Comparison of ENCODE assay signal across 10 cellular contexts in genomic region chr5:138663009-138663408, GRCh38.
A peak's percentile ranks its signal among the peaks of the same experiment; 100 is the strongest.
DNase-seq lines count a peak whose midpoint lies in the region; ATAC-seq and TF ChIP-seq lines count a peak whose summit lies in the region.
"Had no signal": no experiment of that assay in that cellular context is flagged by ENCODE, and none has a peak within 500 bp of the region (broad histone marks: within the 10 kb centered on the region; RNA-seq: fewer than 3 reads in every experiment).

No MANE protein-coding gene starts in this region.

- peaks cover 13% of the 10 kb centered on the region for H3K4me1 ChIP-seq in CD4-positive, CD25-positive, alpha-beta regulatory T cell (ENCODE audit: control insufficient read depth, insufficient read depth, low read length, poor library complexity, severe bottlenecking)
- H3K4me1 ChIP-seq in PC-9 (replicated peaks; ENCODE audit: insufficient read depth): peaks cover 23% of the 10 kb centered on the region

- peak overlapping the region; percentile 18 for H3K4me3 ChIP-seq in CD4-positive, CD25-positive, alpha-beta regulatory T cell (ENCODE audit: low read depth, low read length)
- no peak overlapping the region for H3K4me3 ChIP-seq in PC-9
- H3K4me3 ChIP-seq: esophagus muscularis mucosa had no signal

- H3K9me3 Mint-ChIP-seq in CD4-positive, CD25-positive, alpha-beta regulatory T cell: peaks cover 0 to 1% (median 0%) of the 10 kb centered on the region in 7 donors
- H3K9me3 Mint-ChIP-seq: activated naive CD4-positive, alpha-beta T cell treated with anti-CD3 and anti-CD28 coated beads, Interleukin-2, amount 50 U/mL, for 24 hours had no signal

- H3K27me3 ChIP-seq in CD4-positive, CD25-positive, alpha-beta regulatory T cell (ENCODE audit: control insufficient read depth, insufficient read depth, low read length): peaks cover 28% of the 10 kb centered on the region
- H3K27me3 ChIP-seq in PC-9 (ENCODE audit: insufficient read depth, low read depth): no peaks in the 10 kb centered on the region
- H3K27me3 ChIP-seq: esophagus muscularis mucosa had no signal

- no peaks in the 10 kb centered on the region for H3K36me3 ChIP-seq in CD4-positive, CD25-positive, alpha-beta regulatory T cell (ENCODE audit: control insufficient read depth, insufficient read depth, low read length)
- no peaks in the 10 kb centered on the region for H3K36me3 ChIP-seq in PC-9 (ENCODE audit: low read depth)
- H3K36me3 ChIP-seq: esophagus muscularis mucosa had no signal

- no peaks in the 10 kb centered on the region for H3K9me2 ChIP-seq in PC-9 (ENCODE audit: insufficient read depth)

- H3K4me2 ChIP-seq in PC-9: no peak overlapping the region

- no peaks in the 10 kb centered on the region for H3K9me3 ChIP-seq in CD4-positive, CD25-positive, alpha-beta regulatory T cell (ENCODE audit: control insufficient read depth in 2 of 2, low read length in 2 of 2)
- no peaks in the 10 kb centered on the region for H3K9me3 ChIP-seq in T-helper 17 cell (ENCODE audit: control insufficient read depth, low read length, poor library complexity, severe bottlenecking)
- no peaks in the 10 kb centered on the region for H3K9me3 ChIP-seq in PC-9 (ENCODE audit: insufficient read depth, low read depth)
- H3K9me3 ChIP-seq: esophagus muscularis mucosa had no signal

- H3K27ac ChIP-seq in CD4-positive, CD25-positive, alpha-beta regulatory T cell (ENCODE audit: insufficient read depth, low read length, poor library complexity, severe bottlenecking): no peak overlapping the region
- no peak overlapping the region for H3K27ac ChIP-seq in PC-9
- H3K27ac ChIP-seq: esophagus muscularis mucosa had no signal

- H3K27me3 Mint-ChIP-seq in CD4-positive, CD25-positive, alpha-beta regulatory T cell: peaks cover 79% of the 10 kb centered on the region
- peaks cover 86% of the 10 kb centered on the region for H3K27me3 Mint-ChIP-seq in T-helper 17 cell

- BruUV-seq in PC-9 (replicated peaks; lab: Mats Ljungman, UMichigan): no TSS peak

- H4K20me1 ChIP-seq in PC-9 (ENCODE audit: insufficient read depth): no peaks in the 10 kb centered on the region

- intact Hi-C loops in PC-9 (cut with micrococcal nuclease; ENCODE audit: unreplicated experiment): no loop called here

- no peak overlapping the region for H3K27ac Mint-ChIP-seq in CD4-positive, CD25-positive, alpha-beta regulatory T cell
- H3K27ac Mint-ChIP-seq in T-helper 17 cell: no peak overlapping the region

- H3K79me2 ChIP-seq in PC-9 (ENCODE audit: low read depth): no peaks in the 10 kb centered on the region

- H2AFZ ChIP-seq in PC-9: no peak overlapping the region

- peak; percentile 60 to 67 for ATAC-seq in CD4-positive, CD25-positive, alpha-beta regulatory T cell (ENCODE audit: low read depth in 2 of 2)
- ATAC-seq in HG02938 (IDR thresholded peaks at IDR 0.05; ENCODE audit: unreplicated experiment) (peak; percentile 56), T-helper 17 cell (peak; percentile 87), GM19455 (IDR thresholded peaks at IDR 0.05; ENCODE audit: unreplicated experiment) (no peak), GM18502 (IDR thresholded peaks at IDR 0.05; ENCODE audit: poor library complexity, unreplicated experiment) (no peak)

- H3F3A ChIP-seq in PC-9 (ENCODE audit: insufficient read depth, low read depth): no peaks in the 10 kb centered on the region

- CTCF ChIA-PET in PC-9 (lab: Charles Lee): no interaction called here

- H3K4me1 Mint-ChIP-seq in CD4-positive, CD25-positive, alpha-beta regulatory T cell: peaks cover 0 to 36% (median 16%) of the 10 kb centered on the region in 4 donors
- H3K4me1 Mint-ChIP-seq in T-helper 17 cell: peaks cover 25% of the 10 kb centered on the region

- TF ChIP-seq CTCF in PC-9 (conservative IDR thresholded peaks at IDR 0.05): no peak

- DNase-seq in CD4-positive, CD25-positive, alpha-beta regulatory T cell: peak in 2 of 3 donors; percentile 63 to 66
- DNase-seq in T-helper 17 cell (no peak), germinal center (ENCODE audit: low spot score) (peak; percentile 88), PC-9 (no peak), mucosa of gallbladder (ENCODE audit: low spot score) (no peak)

- POLR2A ChIA-PET in PC-9 (lab: Charles Lee; ENCODE audit: unreplicated experiment): no interaction called here

- H3K36me3 Mint-ChIP-seq in CD4-positive, CD25-positive, alpha-beta regulatory T cell: no peaks in the 10 kb centered on the region
- H3K36me3 Mint-ChIP-seq in T-helper 17 cell (ENCODE audit: low read depth): no peaks in the 10 kb centered on the region

- H3K4me3 Mint-ChIP-seq in CD4-positive, CD25-positive, alpha-beta regulatory T cell: peak overlapping the region in 3 of 4 donors; percentile 10 to 71 (median 55)
- H3K4me3 Mint-ChIP-seq in T-helper 17 cell: no peak overlapping the region
- H3K4me3 Mint-ChIP-seq: activated naive CD4-positive, alpha-beta T cell treated with anti-CD3 and anti-CD28 coated beads, Interleukin-2, amount 50 U/mL, for 24 hours had no signal

Comparison
In these comparisons a context has a peak if more than half of its experiments do, and no peak if none do; other contexts are left out.
1. ATAC-seq: peak in CD4-positive, CD25-positive, alpha-beta regulatory T cell (2 of 2), HG02938 (single experiment) and T-helper 17 cell (single experiment); none in GM19455 (single experiment) and GM18502 (single experiment).
2. DNase-seq: peak in CD4-positive, CD25-positive, alpha-beta regulatory T cell (2 of 3) and germinal center (single experiment); none in T-helper 17 cell (0 of 3), PC-9 (0 of 2) and mucosa of gallbladder (single experiment).